24 cellular contexts compared by ENCODE assay signal in genomic region chr16:7097537-7097936, GRCh38.
DNase-seq lines count a peak whose midpoint lies in the region; TF ChIP-seq lines count a peak whose summit lies in the region.
"Had no signal": no experiment of that assay in that cellular context is flagged by ENCODE, and none has a peak within 500 bp of the region (broad histone marks: within the 10 kb centered on the region; RNA-seq: fewer than 3 reads in every experiment).

No MANE protein-coding gene starts in this region.

- peak; percentile 59 to 71 for DNase-seq in NCI-H526 (lab: John Stamatoyannopoulos, UW)
- DNase-seq in NCI-H526 treated with DMSO at 0.1 percent for 48 hours (lab: John Stamatoyannopoulos, UW), result no peak
- peak; percentile 62 for DNase-seq in SK-N-DZ (ENCODE audit: low spot score)
- no peak for DNase-seq in endodermal cell
- no peak for DNase-seq in neural progenitor cell (ENCODE audit: low spot score)
- DNase-seq in stimulated activated CD4-positive, alpha-beta T cell treated with anti-CD3 and anti-CD28 coated beads, Interleukin-12 subunit alpha, Interleukin-12 subunit beta, amount 100 ng/mL, for 4 hours, result no peak
- no peak for DNase-seq in NOMO-1 (lab: John Stamatoyannopoulos, UW; ENCODE audit: unreplicated experiment in 2 of 2)
- DNase-seq in SK-N-SH, result no peak
- DNase-seq: ACHN; AML-193; BE2C; CD4-positive, alpha-beta T cell; CD8-positive, alpha-beta memory T cell; DMS 273 treated with DMSO at 0.1 percent for 48 hours; DMS79; EL; GDM1; GOT3; H7; HCEC 1CT had no signal

- H4K20me1 ChIP-seq in neural progenitor cell (ENCODE audit: low read depth), result no peaks in the 10 kb centered on the region
- no peaks in the 10 kb centered on the region for H4K20me1 ChIP-seq in SK-N-SH (ENCODE audit: insufficient read depth)
- H4K20me1 ChIP-seq: BLaER1 treated with 17β-estradiol and CSF1 and Interleukin-3, amounts not matched to agents 10 nM and 100 nM had no signal

- H3K4me2 ChIP-seq in neural progenitor cell (no peak overlapping the region), SK-N-SH (no peak overlapping the region)

- H3K9me3 Mint-ChIP-seq in endodermal cell (no peaks in the 10 kb centered on the region), neural progenitor cell (peaks cover 2% of the 10 kb centered on the region)

- TF ChIP-seq CTCF in endodermal cell (conservative IDR thresholded peaks at IDR 0.05), result no peak
- TF ChIP-seq CTCF in neural progenitor cell (IDR thresholded peaks at IDR 0.05), result no peak
- no peak for TF ChIP-seq CTCF in SK-N-SH (IDR thresholded peaks at IDR 0.05)

- no peaks in the 10 kb centered on the region for H3K36me3 Mint-ChIP-seq in endodermal cell (ENCODE audit: low read depth)
- H3K36me3 Mint-ChIP-seq in neural progenitor cell, result no peaks in the 10 kb centered on the region
- H3K36me3 Mint-ChIP-seq: CD14-positive monocyte; CD8-positive, alpha-beta memory T cell had no signal

- H3K79me2 ChIP-seq in neural progenitor cell (ENCODE audit: low read depth) (no peaks in the 10 kb centered on the region), SK-N-SH (ENCODE audit: insufficient read depth) (no peaks in the 10 kb centered on the region)

- H3K4me1 ChIP-seq in endodermal cell (ENCODE audit: control insufficient read depth, insufficient read depth, low read length) (no peaks in the 10 kb centered on the region), neural progenitor cell (peaks cover 34% of the 10 kb centered on the region), SK-N-SH (ENCODE audit: control insufficient read depth in 1 of 2, insufficient read depth in 2 of 2, low read depth in 1 of 2, low read length in 1 of 2) (no peaks in the 10 kb centered on the region)
- H3K4me1 ChIP-seq: BE2C had no signal

- H3F3A ChIP-seq in neural progenitor cell (ENCODE audit: low read depth), result peaks cover 5% of the 10 kb centered on the region
- H3F3A ChIP-seq in SK-N-SH (replicated peaks; ENCODE audit: insufficient read depth), result no peaks in the 10 kb centered on the region

- TF ChIP-seq RAD21 in SK-N-SH (IDR thresholded peaks at IDR 0.05; ENCODE audit: low read length), result no peak

- H3K9ac ChIP-seq in endodermal cell (ENCODE audit: extremely low read depth, low read length, poor library complexity, severe bottlenecking) (no peak overlapping the region), neural progenitor cell (no peak overlapping the region), SK-N-SH (no peak overlapping the region)
- H3K9ac ChIP-seq: BLaER1 treated with 17β-estradiol and CSF1 and Interleukin-3, amounts not matched to agents 10 nM and 100 nM had no signal

- H3K27ac ChIP-seq in endodermal cell (ENCODE audit: low read depth, low read length) (peak overlapping the region; percentile 7), neural progenitor cell (no peak overlapping the region), SK-N-SH (ENCODE audit: low read depth in 2 of 2, low read length in 1 of 2) (no peak overlapping the region)
- H3K27ac ChIP-seq: 22Rv1 had no signal

- H3K4me1 Mint-ChIP-seq in endodermal cell (no peaks in the 10 kb centered on the region), neural progenitor cell (peaks cover 39% of the 10 kb centered on the region)
- H3K4me1 Mint-ChIP-seq: CD14-positive monocyte; CD8-positive, alpha-beta memory T cell had no signal

- no peaks in the 10 kb centered on the region for H3K9me3 ChIP-seq in endodermal cell (ENCODE audit: control insufficient read depth, low read length)
- no peaks in the 10 kb centered on the region for H3K9me3 ChIP-seq in neural progenitor cell (ENCODE audit: low read depth)
- H3K9me3 ChIP-seq in SK-N-SH, result no peaks in the 10 kb centered on the region
- H3K9me3 ChIP-seq: BE2C; BLaER1 treated with 17β-estradiol and CSF1 and Interleukin-3, amounts not matched to agents 10 nM and 100 nM had no signal

- no peaks in the 10 kb centered on the region for H3K36me3 ChIP-seq in endodermal cell (ENCODE audit: control insufficient read depth, insufficient read depth, low read length)
- H3K36me3 ChIP-seq in neural progenitor cell, result no peaks in the 10 kb centered on the region
- H3K36me3 ChIP-seq in SK-N-SH (replicated peaks in 1 of 2; ENCODE audit: control insufficient read depth in 1 of 2, insufficient read depth in 2 of 2, low read length in 1 of 2), result no peaks in the 10 kb centered on the region
- H3K36me3 ChIP-seq: BE2C; BLaER1 treated with 17β-estradiol and CSF1 and Interleukin-3, amounts not matched to agents 10 nM and 100 nM had no signal

- WGBS in endodermal cell (ENCODE audit: insufficient coverage in 1 of 2, insufficient read length in 1 of 2), 2 experiments, result 18 to 56% methylated on average over 1 of the region's 1 CpG
- 4% methylated on average over 1 of the region's 1 CpG for WGBS in SK-N-SH (ENCODE audit: low lambda C conversion rate)

- CTCF ChIA-PET in SK-N-SH (lab: Yijun Ruan, JAX), result no interaction called here

- H3K27me3 ChIP-seq in endodermal cell (ENCODE audit: control insufficient read depth, insufficient read depth, low read length, poor library complexity, severe bottlenecking), result peaks cover 48% of the 10 kb centered on the region
- H3K27me3 ChIP-seq in neural progenitor cell, result no peaks in the 10 kb centered on the region
- no peaks in the 10 kb centered on the region for H3K27me3 ChIP-seq in SK-N-SH (ENCODE audit: insufficient read depth)
- H3K27me3 ChIP-seq: BE2C; BLaER1 treated with 17β-estradiol and CSF1 and Interleukin-3, amounts not matched to agents 10 nM and 100 nM had no signal

- POLR2A ChIA-PET in SK-N-SH (lab: Yijun Ruan, JAX), result no interaction called here

- no peak for TF ChIP-seq EP300 in SK-N-SH (IDR thresholded peaks at IDR 0.05; ENCODE audit: borderline replicate concordance in 1 of 2, low read depth in 1 of 2, low read length in 1 of 2)

- H3K9me2 ChIP-seq in SK-N-SH, result no peaks in the 10 kb centered on the region

- no peak overlapping the region for H3K4me3 Mint-ChIP-seq in endodermal cell
- no peak overlapping the region for H3K4me3 Mint-ChIP-seq in neural progenitor cell
- H3K4me3 Mint-ChIP-seq: CD14-positive monocyte; CD4-positive, alpha-beta T cell; CD8-positive, alpha-beta memory T cell had no signal

- H3K4me3 ChIP-seq in endodermal cell (ENCODE audit: low read length), result no peak overlapping the region
- H3K4me3 ChIP-seq in neural progenitor cell, result no peak overlapping the region
- H3K4me3 ChIP-seq in SK-N-SH (ENCODE audit: low read depth in 2 of 2, low read length in 1 of 2), result no peak overlapping the region
- H3K4me3 ChIP-seq: BLaER1 treated with 17β-estradiol and CSF1 and Interleukin-3, amounts not matched to agents 10 nM and 100 nM; GM12878 had no signal

- H2AFZ ChIP-seq in neural progenitor cell (replicated peaks), result peak overlapping the region; percentile 22
- H2AFZ ChIP-seq in SK-N-SH (ENCODE audit: low read depth), result no peak overlapping the region

- peaks cover 84% of the 10 kb centered on the region for H3K27me3 Mint-ChIP-seq in endodermal cell (ENCODE audit: insufficient read depth)
- H3K27me3 Mint-ChIP-seq in neural progenitor cell (ENCODE audit: insufficient read depth, low read depth), result peaks cover 3% of the 10 kb centered on the region
- H3K27me3 Mint-ChIP-seq: CD4-positive, alpha-beta T cell had no signal

- no peak overlapping the region for H3K27ac Mint-ChIP-seq in endodermal cell
- H3K27ac Mint-ChIP-seq in neural progenitor cell, result peak overlapping the region; percentile 68
- H3K27ac Mint-ChIP-seq: CD14-positive monocyte; CD4-positive, alpha-beta T cell; CD8-positive, alpha-beta memory T cell had no signal

TF ChIP-seq in SK-N-SH, 30 proteins besides CTCF, POLR2A, EP300 and RAD21:
- TF ChIP-seq MEF2A (IDR thresholded peaks at IDR 0.05; ENCODE audit: borderline replicate concordance, low read depth), result no peak
- TF ChIP-seq POLR2AphosphoS5 (IDR thresholded peaks at IDR 0.05; ENCODE audit: low read depth, low read length), result no peak
- TF ChIP-seq FOXM1 (IDR thresholded peaks at IDR 0.05; ENCODE audit: low read depth), result no peak
- no peak for TF ChIP-seq TEAD4 (IDR thresholded peaks at IDR 0.05; ENCODE audit: borderline replicate concordance, insufficient read depth)
- no peak for TF ChIP-seq SMC3 (IDR thresholded peaks at IDR 0.05; ENCODE audit: low read depth, low read length)
- TF ChIP-seq NFIC (IDR thresholded peaks at IDR 0.05; ENCODE audit: borderline replicate concordance), result no peak
- TF ChIP-seq NRF1 (IDR thresholded peaks at IDR 0.05; ENCODE audit: low read depth, low read length), result no peak
- no peak for TF ChIP-seq FOXJ3 (CRISPR knock-in tag; IDR thresholded peaks at IDR 0.05)
- no peak for TF ChIP-seq RCOR1 (IDR thresholded peaks at IDR 0.05; ENCODE audit: low read length)
- TF ChIP-seq RFX5 (IDR thresholded peaks at IDR 0.05; ENCODE audit: low read length), result no peak
- no peak for TF ChIP-seq USF1 (IDR thresholded peaks at IDR 0.05; ENCODE audit: borderline replicate concordance, low read depth)
- no peak for TF ChIP-seq RXRA (IDR thresholded peaks at IDR 0.05; ENCODE audit: borderline replicate concordance, low read depth)
- no peak for TF ChIP-seq MXI1 (IDR thresholded peaks at IDR 0.05; ENCODE audit: low read depth, low read length)
- TF ChIP-seq, protein P1, sequence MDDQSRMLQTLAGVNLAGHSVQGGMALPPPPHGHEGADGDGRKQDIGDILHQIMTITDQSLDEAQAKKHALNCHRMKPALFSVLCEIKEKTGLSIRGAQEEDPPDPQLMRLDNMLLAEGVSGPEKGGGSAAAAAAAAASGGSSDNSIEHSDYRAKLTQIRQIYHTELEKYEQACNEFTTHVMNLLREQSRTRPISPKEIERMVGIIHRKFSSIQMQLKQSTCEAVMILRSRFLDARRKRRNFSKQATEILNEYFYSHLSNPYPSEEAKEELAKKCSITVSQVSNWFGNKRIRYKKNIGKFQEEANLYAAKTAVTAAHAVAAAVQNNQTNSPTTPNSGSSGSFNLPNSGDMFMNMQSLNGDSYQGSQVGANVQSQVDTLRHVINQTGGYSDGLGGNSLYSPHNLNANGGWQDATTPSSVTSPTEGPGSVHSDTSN (IDR thresholded peaks at IDR 0.05), result no peak
- TF ChIP-seq ELF1 (IDR thresholded peaks at IDR 0.05), result no peak
- no peak for TF ChIP-seq YY1 (IDR thresholded peaks at IDR 0.05; ENCODE audit: low read depth)
- TF ChIP-seq FOSL2 (IDR thresholded peaks at IDR 0.05; ENCODE audit: borderline replicate concordance, low read depth), result no peak
- no peak for TF ChIP-seq TAF1 (IDR thresholded peaks at IDR 0.05; ENCODE audit: borderline replicate concordance, low read depth, low read length)

Comparison
In these comparisons a context has a peak if more than half of its experiments do, and no peak if none do; other contexts are left out.
1. DNase-seq: peak in NCI-H526 (2 of 2) and SK-N-DZ (single experiment); none in NCI-H526 treated with DMSO at 0.1 percent for 48 hours (single experiment), endodermal cell (single experiment), neural progenitor cell (single experiment), stimulated activated CD4-positive, alpha-beta T cell treated with anti-CD3 and anti-CD28 coated beads, Interleukin-12 subunit alpha, Interleukin-12 subunit beta, amount 100 ng/mL, for 4 hours (single experiment), NOMO-1 (0 of 2) and SK-N-SH (single experiment).